In genomic region chr10:100101526-100102076, GRCh38 we compare ENCODE assay signal across 1 cellular context.
A peak's percentile ranks its signal among the peaks of the same experiment; 100 is the strongest.
TF ChIP-seq lines count a peak whose summit lies in the region.

No MANE protein-coding gene starts in this region.

TF ChIP-seq in HepG2, 621 proteins besides CTCF, POLR2A, EP300 and RAD21 (continued from another document and continues in another):
- TF ChIP-seq TFDP2 (CRISPR knock-in tag; IDR thresholded peaks at IDR 0.05): peak; percentile 64; the same call in 1 of the 2 replicates
- TF ChIP-seq EED (CRISPR knock-in tag; IDR thresholded peaks at IDR 0.05): no peak
- no peak for TF ChIP-seq ZNF10 (CRISPR knock-in tag; IDR thresholded peaks at IDR 0.05; ENCODE audit: borderline replicate concordance, low read depth)
- TF ChIP-seq NR2F6 (IDR thresholded peaks at IDR 0.05): peak; percentile 87
- TF ChIP-seq NR2F6 (CRISPR knock-in tag; IDR thresholded peaks at IDR 0.05): peak; percentile 85
- no peak for TF ChIP-seq ZSCAN25 (CRISPR knock-in tag; IDR thresholded peaks at IDR 0.05)
- TF ChIP-seq PBX2 (CRISPR knock-in tag; IDR thresholded peaks at IDR 0.05): peak; percentile 38; the same call in 1 of the 2 replicates
- peak; percentile 95 for TF ChIP-seq CREM (IDR thresholded peaks at IDR 0.05)
- no peak for TF ChIP-seq CREM (CRISPR knock-in tag; IDR thresholded peaks at IDR 0.05)
- TF ChIP-seq PATZ1 (CRISPR knock-in tag; IDR thresholded peaks at IDR 0.05): peak; percentile 91
- no peak for TF ChIP-seq ZNF7 (CRISPR knock-in tag; IDR thresholded peaks at IDR 0.05)
- TF ChIP-seq ATM (IDR thresholded peaks at IDR 0.05; ENCODE audit: borderline replicate concordance): peak; percentile 63; the same call in 1 of the 2 replicates
- TF ChIP-seq TRIM22 (IDR thresholded peaks at IDR 0.05): no peak
- peak; percentile 59; the same call in 1 of the 2 replicates for TF ChIP-seq RNF2 (conservative IDR thresholded peaks at IDR 0.05; ENCODE audit: low read depth)
- TF ChIP-seq ZNF362 (CRISPR knock-in tag; IDR thresholded peaks at IDR 0.05; ENCODE audit: borderline replicate concordance): peak; percentile 95
- peak; percentile 98 for TF ChIP-seq DPF2 (CRISPR knock-in tag; IDR thresholded peaks at IDR 0.05; ENCODE audit: borderline replicate concordance, low read depth)
- no peak for TF ChIP-seq ZNF24 (IDR thresholded peaks at IDR 0.05)
- TF ChIP-seq ZFP36L1 (CRISPR knock-in tag; IDR thresholded peaks at IDR 0.05): no peak; the same call in 1 of the 2 replicates
- TF ChIP-seq SNAPC2 (CRISPR knock-in tag; IDR thresholded peaks at IDR 0.05): 0 out of 2 replicates have a peak, but pooled peaks have one; percentile 70
- peak; percentile 71; the same call in 1 of the 2 replicates for TF ChIP-seq SIX4 (CRISPR knock-in tag; IDR thresholded peaks at IDR 0.05)
- peak; percentile 64 for TF ChIP-seq XRCC5 (optimal IDR thresholded peaks at IDR 0.05; ENCODE audit: low read length)
- peak; percentile 77; the same call in 1 of the 2 replicates for TF ChIP-seq ZKSCAN8 (CRISPR knock-in tag; IDR thresholded peaks at IDR 0.05; ENCODE audit: borderline replicate concordance)
- peak; percentile 100 for TF ChIP-seq ZNF850 (CRISPR knock-in tag; conservative IDR thresholded peaks at IDR 0.05)
- peak; percentile 93 for TF ChIP-seq HOXA5 (CRISPR knock-in tag; IDR thresholded peaks at IDR 0.05)
- peak; percentile 97 for TF ChIP-seq ZGPAT (CRISPR knock-in tag; IDR thresholded peaks at IDR 0.05)
- no peak for TF ChIP-seq ZIK1 (CRISPR knock-in tag; IDR thresholded peaks at IDR 0.05; ENCODE audit: borderline replicate concordance, low read depth)
- no peak for TF ChIP-seq ZUFSP (CRISPR knock-in tag; IDR thresholded peaks at IDR 0.05; ENCODE audit: borderline replicate concordance)
- peak; percentile 91 for TF ChIP-seq MLX (CRISPR knock-in tag; IDR thresholded peaks at IDR 0.05)
- TF ChIP-seq MXD1 (CRISPR knock-in tag; IDR thresholded peaks at IDR 0.05): no peak
- no peak for TF ChIP-seq HCFC1 (IDR thresholded peaks at IDR 0.05; ENCODE audit: low read depth, low read length)
- no peak; the same call in 1 of the 2 replicates for TF ChIP-seq ZNF460 (CRISPR knock-in tag; IDR thresholded peaks at IDR 0.05; ENCODE audit: borderline replicate concordance)
- no peak; the same call in 1 of the 2 replicates for TF ChIP-seq MTA1 (CRISPR knock-in tag; IDR thresholded peaks at IDR 0.05; ENCODE audit: borderline replicate concordance)
- no peak for TF ChIP-seq DDIT3 (CRISPR knock-in tag; IDR thresholded peaks at IDR 0.05)
- TF ChIP-seq ZNF256 (CRISPR knock-in tag; conservative IDR thresholded peaks at IDR 0.05): no peak
- TF ChIP-seq TFE3 (CRISPR knock-in tag; IDR thresholded peaks at IDR 0.05): peak; percentile 78
- no peak for TF ChIP-seq GLMP (CRISPR knock-in tag; IDR thresholded peaks at IDR 0.05; ENCODE audit: borderline replicate concordance)
- no peak for TF ChIP-seq ZNF251 (CRISPR knock-in tag; IDR thresholded peaks at IDR 0.05)
- TF ChIP-seq ZNF749 (CRISPR knock-in tag; IDR thresholded peaks at IDR 0.05; ENCODE audit: borderline replicate concordance): no peak
- TF ChIP-seq ZFP41 (CRISPR knock-in tag; IDR thresholded peaks at IDR 0.05; ENCODE audit: borderline replicate concordance): no peak
- TF ChIP-seq TAF1 (CRISPR knock-in tag; IDR thresholded peaks at IDR 0.05): no peak
- TF ChIP-seq HNF1A (IDR thresholded peaks at IDR 0.05; ENCODE audit: low read depth): peak; percentile 82
- TF ChIP-seq HNF1A (CRISPR knock-in tag; IDR thresholded peaks at IDR 0.05; ENCODE audit: borderline replicate concordance): peak; percentile 88; the same call in 1 of the 2 replicates
- TF ChIP-seq ZNF557 (CRISPR knock-in tag; IDR thresholded peaks at IDR 0.05): peak; percentile 93; the same call in 1 of the 2 replicates
- 0 out of 2 replicates have a peak, but pooled peaks have one; percentile 23 for TF ChIP-seq ZSCAN21 (CRISPR knock-in tag; IDR thresholded peaks at IDR 0.05; ENCODE audit: borderline replicate concordance)
- TF ChIP-seq DR1 (CRISPR knock-in tag; IDR thresholded peaks at IDR 0.05): no peak
